8 cellular contexts compared by ENCODE assay signal in genomic region chr17:46044286-46044928, GRCh38. TPM values are rescaled to one million over a fixed set of nuclear protein-coding genes. Genes with fewer than 3 reads are reported as not detected.
DNase-seq lines count a peak whose midpoint lies in the region; ATAC-seq and TF ChIP-seq lines count a peak whose summit lies in the region.

No MANE protein-coding gene starts in this region.

- TF ChIP-seq CTCF in RWPE2 (IDR thresholded peaks at IDR 0.05; ENCODE audit: poor library complexity, severe bottlenecking) (peak; percentile 89), left ventricle myocardium inferior (IDR thresholded peaks at IDR 0.05; ENCODE audit: borderline replicate concordance) (peak; percentile 89), psoas muscle (IDR thresholded peaks at IDR 0.05) (peak; percentile 86)

- H3K27me3 ChIP-seq in RWPE2 (ENCODE audit: insufficient read depth, poor library complexity, severe bottlenecking), result no peaks in the 10 kb centered on the region
- H3K27me3 ChIP-seq in left ventricle myocardium inferior (ENCODE audit: low read depth), result no peaks in the 10 kb centered on the region
- no peaks in the 10 kb centered on the region for H3K27me3 ChIP-seq in psoas muscle (ENCODE audit: insufficient read depth in 3 of 3, low read length in 2 of 3)

- intact Hi-C loops in left ventricle myocardium inferior (cut with micrococcal nuclease), result loop anchor here (5.0 kb wide), 2 partner anchors 153 to 168 kb away; no protein-coding TSS in a partner anchor
- intact Hi-C loops in psoas muscle (cut with DNase I), result loop anchor here (1.0 to 5.0 kb wide), 5 partner anchors 42 to 169 kb away; partner anchors contain the start of gene KANSL1 (in 2 of the 2)

- ATAC-seq in RWPE2 (ENCODE audit: low read depth), result peak; percentile 78
- peak; percentile 83 to 86 (median 85) for ATAC-seq in psoas muscle
- ATAC-seq in HG02981 (IDR thresholded peaks at IDR 0.05; ENCODE audit: unreplicated experiment), result no peak
- no peak for ATAC-seq in GM18868 (IDR thresholded peaks at IDR 0.05; ENCODE audit: unreplicated experiment)

- peaks cover 92% of the 10 kb centered on the region for H3K36me3 ChIP-seq in RWPE2 (ENCODE audit: low read depth)
- peaks cover 49% of the 10 kb centered on the region for H3K36me3 ChIP-seq in left ventricle myocardium inferior
- H3K36me3 ChIP-seq in psoas muscle (ENCODE audit: insufficient read depth in 1 of 2, low read depth in 1 of 2), result peaks cover 0 to 70% of the 10 kb centered on the region in 2 donors

- H3K4me1 ChIP-seq in RWPE2 (ENCODE audit: insufficient read depth, poor library complexity, severe bottlenecking) (no peaks in the 10 kb centered on the region), left ventricle myocardium inferior (peaks cover 55% of the 10 kb centered on the region), psoas muscle (peaks cover 51% of the 10 kb centered on the region)

- H3K9me3 ChIP-seq in RWPE2 (ENCODE audit: severe bottlenecking) (no peaks in the 10 kb centered on the region), left ventricle myocardium inferior (replicated peaks) (no peaks in the 10 kb centered on the region), psoas muscle (no peaks in the 10 kb centered on the region)

- H3K27ac ChIP-seq in RWPE2 (ENCODE audit: poor library complexity, severe bottlenecking), result no peak overlapping the region
- peak overlapping the region; percentile 47 for H3K27ac ChIP-seq in left ventricle myocardium inferior (replicated peaks)
- peak overlapping the region; percentile 75 for H3K27ac ChIP-seq in psoas muscle

- WGBS in psoas muscle, 3 donors, result 32 to 47% (median 32%) methylated on average over 5 of the region's 5 CpGs

- DNase-seq in DMS79 treated with DMSO at 0.1 percent for 48 hours (lab: John Stamatoyannopoulos, UW) (peak; percentile 78), LoVo (ENCODE audit: low spot score) (peak; percentile 55), RWPE2 (ENCODE audit: low spot score) (no peak), amniotic epithelial cell (ENCODE audit: low read depth) (peak; percentile 92), left ventricle myocardium inferior (no peak), psoas muscle (peak in 1 of 2 donors; percentile 53)

- no peak overlapping the region for H3K4me3 ChIP-seq in RWPE2 (ENCODE audit: severe bottlenecking)
- H3K4me3 ChIP-seq in left ventricle myocardium inferior, result no peak overlapping the region
- no peak overlapping the region for H3K4me3 ChIP-seq in psoas muscle

RNA-seq across cellular contexts. Expression of gene STH, which starts 45.4 kb away (rescaled TPM):
- total RNA-seq in left ventricle myocardium inferior (not detected), psoas muscle (1 to 10 TPM in 1 of 4 donors, not detected in 3; 2.0 TPM)
- under 1 TPM in 2 of 3 donors, not detected in 1; 0.25 to 0.26 TPM for polyA plus RNA-seq in psoas muscle

Comparison
In these comparisons a context has a peak if more than half of its experiments do, and no peak if none do; other contexts are left out.
1. DNase-seq: peak in DMS79 treated with DMSO at 0.1 percent for 48 hours (single experiment), LoVo (single experiment) and amniotic epithelial cell (single experiment); none in RWPE2 (single experiment) and left ventricle myocardium inferior (single experiment).
2. ATAC-seq: peak in RWPE2 (single experiment) and psoas muscle (4 of 4); none in HG02981 (single experiment) and GM18868 (single experiment).
3. Peak in every context shown above with its lines, with median percentiles within 50 percentile points of each other: CTCF ChIP-seq.